8 cellular contexts compared by ENCODE assay signal in the genomic region with DNA sequence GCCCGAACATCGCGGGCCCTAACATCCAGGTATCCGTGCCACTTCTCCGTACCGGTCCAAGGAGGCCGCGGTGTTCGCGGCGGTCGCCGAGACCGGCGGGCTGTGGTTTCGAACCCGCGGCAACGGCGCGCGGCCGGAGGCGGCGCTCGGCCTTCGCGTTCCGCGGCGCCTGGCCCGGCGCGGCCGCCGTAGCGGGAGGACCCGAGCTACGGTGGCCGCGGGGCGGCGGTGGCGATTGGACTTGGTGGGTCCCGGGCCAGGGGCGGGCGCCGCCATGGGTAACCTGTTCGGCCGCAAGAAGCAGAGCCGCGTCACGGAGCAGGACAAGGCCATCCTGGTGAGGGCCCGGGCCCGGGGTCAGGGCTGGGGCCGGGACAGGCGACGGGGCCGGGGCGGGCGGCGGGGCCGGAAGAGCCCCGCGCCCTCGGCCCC. TPM values are rescaled to one million over a fixed set of nuclear protein-coding genes. Genes with fewer than 3 reads are reported as not detected.
DNase-seq lines count a peak whose midpoint lies in the region; ATAC-seq, FAIRE-seq and TF ChIP-seq lines count a peak whose summit lies in the region.

A gene (plus strand): TSS at position 197 of the 432 bp plus-strand sequence. CDS start 78 bp downstream, at position 275.

- peak; percentile 54 for TF ChIP-seq POLR2A in GM15510 (IDR thresholded peaks at IDR 0.05; ENCODE audit: borderline replicate concordance, extremely low read depth, insufficient read length)

- POLR2A ChIA-PET in A673 (lab: Charles Lee; ENCODE audit: low non-redundant PET): no interaction called here

- H3K36me3 ChIP-seq in A673 (ENCODE audit: insufficient read depth, low read length, poor library complexity, severe bottlenecking): peaks cover 15% of the 10 kb centered on the region
- peaks cover 16 to 19% of the 10 kb centered on the region in 2 donors for H3K36me3 ChIP-seq in ascending aorta

- peak; percentile 44 for FAIRE-seq in urothelium cell line (lab: Jason Lieb, UNC)

- BruUV-seq in A673 (replicated peaks; lab: Mats Ljungman, UMichigan): no TSS peak

- CTCF ChIA-PET in A673 (lab: Charles Lee): no interaction called here

- H3K9me3 ChIP-seq in A673 (ENCODE audit: low read depth, low read length, poor library complexity, severe bottlenecking) (no peaks in the 10 kb centered on the region), ascending aorta (no peaks in the 10 kb centered on the region), right cardiac atrium (ENCODE audit: control insufficient read depth, low read length) (no peaks in the 10 kb centered on the region)

- ATAC-seq in right cardiac atrium: peak; percentile 39 to 54

- no peak for TF ChIP-seq CTCF in A673 (conservative IDR thresholded peaks at IDR 0.05; ENCODE audit: low read depth, low read length)
- TF ChIP-seq CTCF in ascending aorta (IDR thresholded peaks at IDR 0.05): peak in 1 of 3 experiments; percentile 69

- peaks cover 3% of the 10 kb centered on the region for H3K4me1 ChIP-seq in A673 (ENCODE audit: insufficient read depth, low read length, poor library complexity, severe bottlenecking)
- peaks cover 10 to 24% of the 10 kb centered on the region in 2 donors for H3K4me1 ChIP-seq in ascending aorta
- H3K4me1 ChIP-seq in right cardiac atrium (ENCODE audit: control insufficient read depth, insufficient read depth, low read length): peaks cover 5% of the 10 kb centered on the region

- H3K27ac ChIP-seq in A673 (ENCODE audit: low read depth, low read length, poor library complexity, severe bottlenecking) (peak within 1 kb of the TSS; percentile 86), ascending aorta (peak within 1 kb of the TSS in 1 of 2 donors; percentile 40), right cardiac atrium (ENCODE audit: low read length) (no peak within 1 kb of the TSS)

- intact Hi-C loops in A673 (cut with micrococcal nuclease; ENCODE audit: unreplicated experiment): loop anchor here (2.0 kb wide), 1 partner anchor 109 kb away; no protein-coding TSS in a partner anchor
- intact Hi-C loops in ascending aorta (cut with DNase I): loop anchor here (1.0 to 5.0 kb wide), 2 partner anchors 46 to 574 kb away; a partner anchor contains a TSS
- intact Hi-C loops in right cardiac atrium (cut with DNase I): no loop called here

- H3K27me3 ChIP-seq in A673 (replicated peaks; ENCODE audit: insufficient read depth, low read depth, low read length, poor library complexity) (no peaks in the 10 kb centered on the region), ascending aorta (no peaks in the 10 kb centered on the region), right cardiac atrium (ENCODE audit: control insufficient read depth, insufficient read depth) (no peaks in the 10 kb centered on the region)

- H3K4me3 ChIP-seq in A673 (ENCODE audit: low read depth, low read length, poor library complexity, severe bottlenecking) (peak within 1 kb of the TSS; percentile 98), ascending aorta (peak within 1 kb of the TSS; percentile 90 to 99), right cardiac atrium (ENCODE audit: low read length) (peak within 1 kb of the TSS; percentile 97)

- DNase-seq in A673 (ENCODE audit: low spot score) (peak; percentile 87), LHCN-M2 (ENCODE audit: low read depth) (peak; percentile 62), T-helper 22 cell (ENCODE audit: low read depth) (peak; percentile 41), ascending aorta (ENCODE audit: low spot score in 2 of 2) (peak in 1 of 2 donors; percentile 84), right cardiac atrium (peak; percentile 84 to 92 (median 92)), pulmonary artery endothelial cell (ENCODE audit: low read depth, low spot score) (peak; percentile 27), urothelium cell line (ENCODE audit: low spot score) (peak; percentile 93)

- WGBS in right cardiac atrium: under 1% methylated on average over 66 of the region's 66 CpGs

RNA-seq across cellular contexts. Expression of the gene that starts here (rescaled TPM):
- 18.7 and 21.3 TPM in 2 replicates for total RNA-seq in A673 (2021)
- 14.9 and 16.9 TPM in 2 replicates for total RNA-seq in LHCN-M2 (2014; rRNA removed)
- 23.3 TPM for polyA plus RNA-seq in LHCN-M2 (2012)
- 32.1 TPM for total RNA-seq in ascending aorta
- total RNA-seq in right cardiac atrium: 10 to 100 TPM; 18.4 to 22.5 (median 19.7) TPM
- 24.6 TPM for polyA plus RNA-seq in right cardiac atrium
- 19.1 and 20.3 TPM in 2 replicates for total RNA-seq in pulmonary artery endothelial cell

Comparison
In these comparisons a context has a peak if more than half of its experiments do, and no peak if none do; other contexts are left out.
1. intact Hi-C loops: an anchor here in A673 (2.0 kb wide) and ascending aorta (1.0 to 5.0 kb wide); none called in right cardiac atrium.